In the genomic region with DNA sequence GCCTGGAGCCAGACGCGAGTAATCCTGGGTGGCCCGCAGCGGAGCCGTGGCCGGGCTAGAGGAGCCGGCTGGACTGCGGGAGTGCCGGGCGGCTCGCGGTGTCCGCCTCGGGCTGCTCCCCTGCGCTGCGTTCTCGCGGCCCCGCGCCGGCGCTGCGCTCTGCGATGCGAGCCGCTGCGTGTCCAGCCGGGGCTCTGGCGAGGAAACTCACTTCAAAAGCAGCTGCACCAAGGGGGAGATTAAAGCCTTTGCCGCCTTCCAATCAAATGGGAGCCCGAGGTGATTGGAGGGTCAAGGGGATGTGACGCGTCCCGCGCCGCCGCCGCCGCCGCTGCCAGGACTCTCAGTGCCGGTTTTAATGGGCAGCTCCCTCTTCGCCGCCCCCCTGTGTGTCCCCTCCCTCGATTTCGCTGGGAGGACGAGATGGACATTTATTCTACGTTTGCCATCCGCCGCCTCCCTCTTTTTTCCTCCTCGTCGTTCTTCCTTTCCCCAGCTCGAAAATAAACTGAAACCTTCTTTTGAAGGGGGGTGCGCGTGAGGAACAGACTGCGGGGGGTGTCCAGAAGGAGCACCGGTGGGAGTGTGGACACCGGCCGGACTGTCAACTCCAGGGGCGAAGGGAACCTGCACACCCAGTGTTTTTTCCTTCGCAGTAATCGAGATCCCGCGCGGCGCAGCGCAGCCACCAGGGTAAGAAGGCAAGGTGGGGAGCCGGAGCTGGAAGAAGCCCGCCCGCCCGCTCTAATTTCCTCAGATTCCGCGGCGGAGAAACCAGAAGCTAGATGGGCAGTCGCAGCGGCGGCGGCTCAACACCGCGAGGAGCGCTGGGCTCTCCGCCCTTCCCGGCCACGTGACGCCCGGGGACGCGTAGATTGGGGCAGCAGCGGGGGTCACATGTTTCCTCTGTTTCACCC, we compare ENCODE assay signal across 1 cellular context.
TF ChIP-seq lines count a peak whose summit lies in the region.

A gene with protein sequence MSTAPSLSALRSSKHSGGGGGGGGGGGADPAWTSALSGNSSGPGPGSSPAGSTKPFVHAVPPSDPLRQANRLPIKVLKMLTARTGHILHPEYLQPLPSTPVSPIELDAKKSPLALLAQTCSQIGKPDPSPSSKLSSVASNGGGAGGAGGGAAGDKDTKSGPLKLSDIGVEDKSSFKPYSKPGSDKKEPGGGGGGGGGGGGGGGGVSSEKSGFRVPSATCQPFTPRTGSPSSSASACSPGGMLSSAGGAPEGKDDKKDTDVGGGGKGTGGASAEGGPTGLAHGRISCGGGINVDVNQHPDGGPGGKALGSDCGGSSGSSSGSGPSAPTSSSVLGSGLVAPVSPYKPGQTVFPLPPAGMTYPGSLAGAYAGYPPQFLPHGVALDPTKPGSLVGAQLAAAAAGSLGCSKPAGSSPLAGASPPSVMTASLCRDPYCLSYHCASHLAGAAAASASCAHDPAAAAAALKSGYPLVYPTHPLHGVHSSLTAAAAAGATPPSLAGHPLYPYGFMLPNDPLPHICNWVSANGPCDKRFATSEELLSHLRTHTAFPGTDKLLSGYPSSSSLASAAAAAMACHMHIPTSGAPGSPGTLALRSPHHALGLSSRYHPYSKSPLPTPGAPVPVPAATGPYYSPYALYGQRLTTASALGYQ (minus strand): TSS at position 196 of the 917 bp plus-strand sequence. CDS start 345 bp downstream, outside the sequence.

TF ChIP-seq in HepG2, 621 proteins besides CTCF, POLR2A, EP300 and RAD21 (continued from another document and continues in another):
- TF ChIP-seq SETDB1 (CRISPR knock-in tag; IDR thresholded peaks at IDR 0.05; ENCODE audit: borderline replicate concordance) (no peak), ZNF446 (CRISPR knock-in tag; IDR thresholded peaks at IDR 0.05) (peak; percentile 74; the same call in 1 of the 2 replicates), ARNTL (CRISPR knock-in tag; IDR thresholded peaks at IDR 0.05) (peak; percentile 84), NFYB (CRISPR knock-in tag; IDR thresholded peaks at IDR 0.05) (peak; percentile 82), PCBP2 (optimal IDR thresholded peaks at IDR 0.05; ENCODE audit: low read depth, low read length, poor library complexity, severe bottlenecking) (no peak), JARID2 (CRISPR knock-in tag; IDR thresholded peaks at IDR 0.05; ENCODE audit: insufficient replicate concordance) (no peak), CHD2 (IDR thresholded peaks at IDR 0.05; ENCODE audit: low read depth, low read length) (peak; percentile 77), CAMTA2 (CRISPR knock-in tag; IDR thresholded peaks at IDR 0.05; ENCODE audit: borderline replicate concordance) (no peak), ZNF432 (CRISPR knock-in tag; IDR thresholded peaks at IDR 0.05; ENCODE audit: borderline replicate concordance) (no peak), ZNF431 (CRISPR knock-in tag; IDR thresholded peaks at IDR 0.05; ENCODE audit: borderline replicate concordance, low read depth) (no peak; the same call in 1 of the 2 replicates), CEBPG (CRISPR knock-in tag; IDR thresholded peaks at IDR 0.05) (peak; percentile 23; the same call in 1 of the 2 replicates), TARDBP (CRISPR knock-in tag; IDR thresholded peaks at IDR 0.05) (no peak; the same call in 1 of the 2 replicates), ZNF510 (CRISPR knock-in tag; IDR thresholded peaks at IDR 0.05; ENCODE audit: low read depth) (peak; percentile 11; the same call in 1 of the 2 replicates), ARHGAP35 (CRISPR knock-in tag; IDR thresholded peaks at IDR 0.05; ENCODE audit: borderline replicate concordance) (no peak; the same call in 1 of the 2 replicates), MTF1 (CRISPR knock-in tag; IDR thresholded peaks at IDR 0.05) (0 out of 2 replicates have a peak, but pooled peaks have one; percentile 46), POLR2AphosphoS5 (IDR thresholded peaks at IDR 0.05; ENCODE audit: low read depth, low read length) (peak; percentile 96), SAP130 (CRISPR knock-in tag; IDR thresholded peaks at IDR 0.05; ENCODE audit: low read depth) (peak; percentile 81; the same call in 1 of the 2 replicates), FOSL2 (CRISPR knock-in tag; IDR thresholded peaks at IDR 0.05) (peak; percentile 43), MED13 (CRISPR knock-in tag; IDR thresholded peaks at IDR 0.05) (peak; percentile 68; the same call in 1 of the 2 replicates)
- TF ChIP-seq, protein P1, sequence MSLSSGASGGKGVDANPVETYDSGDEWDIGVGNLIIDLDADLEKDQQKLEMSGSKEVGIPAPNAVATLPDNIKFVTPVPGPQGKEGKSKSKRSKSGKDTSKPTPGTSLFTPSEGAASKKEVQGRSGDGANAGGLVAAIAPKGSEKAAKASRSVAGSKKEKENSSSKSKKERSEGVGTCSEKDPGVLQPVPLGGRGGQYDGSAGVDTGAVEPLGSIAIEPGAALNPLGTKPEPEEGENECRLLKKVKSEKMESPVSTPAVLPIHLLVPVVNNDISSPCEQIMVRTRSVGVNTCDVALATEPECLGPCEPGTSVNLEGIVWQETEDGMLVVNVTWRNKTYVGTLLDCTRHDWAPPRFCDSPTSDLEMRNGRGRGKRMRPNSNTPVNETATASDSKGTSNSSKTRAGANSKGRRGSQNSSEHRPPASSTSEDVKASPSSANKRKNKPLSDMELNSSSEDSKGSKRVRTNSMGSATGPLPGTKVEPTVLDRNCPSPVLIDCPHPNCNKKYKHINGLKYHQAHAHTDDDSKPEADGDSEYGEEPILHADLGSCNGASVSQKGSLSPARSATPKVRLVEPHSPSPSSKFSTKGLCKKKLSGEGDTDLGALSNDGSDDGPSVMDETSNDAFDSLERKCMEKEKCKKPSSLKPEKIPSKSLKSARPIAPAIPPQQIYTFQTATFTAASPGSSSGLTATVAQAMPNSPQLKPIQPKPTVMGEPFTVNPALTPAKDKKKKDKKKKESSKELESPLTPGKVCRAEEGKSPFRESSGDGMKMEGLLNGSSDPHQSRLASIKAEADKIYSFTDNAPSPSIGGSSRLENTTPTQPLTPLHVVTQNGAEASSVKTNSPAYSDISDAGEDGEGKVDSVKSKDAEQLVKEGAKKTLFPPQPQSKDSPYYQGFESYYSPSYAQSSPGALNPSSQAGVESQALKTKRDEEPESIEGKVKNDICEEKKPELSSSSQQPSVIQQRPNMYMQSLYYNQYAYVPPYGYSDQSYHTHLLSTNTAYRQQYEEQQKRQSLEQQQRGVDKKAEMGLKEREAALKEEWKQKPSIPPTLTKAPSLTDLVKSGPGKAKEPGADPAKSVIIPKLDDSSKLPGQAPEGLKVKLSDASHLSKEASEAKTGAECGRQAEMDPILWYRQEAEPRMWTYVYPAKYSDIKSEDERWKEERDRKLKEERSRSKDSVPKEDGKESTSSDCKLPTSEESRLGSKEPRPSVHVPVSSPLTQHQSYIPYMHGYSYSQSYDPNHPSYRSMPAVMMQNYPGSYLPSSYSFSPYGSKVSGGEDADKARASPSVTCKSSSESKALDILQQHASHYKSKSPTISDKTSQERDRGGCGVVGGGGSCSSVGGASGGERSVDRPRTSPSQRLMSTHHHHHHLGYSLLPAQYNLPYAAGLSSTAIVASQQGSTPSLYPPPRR (CRISPR knock-in tag; IDR thresholded peaks at IDR 0.05; ENCODE audit: borderline replicate concordance), result 0 out of 2 replicates have a peak, but pooled peaks have one; percentile 16
- TF ChIP-seq, protein P2, sequence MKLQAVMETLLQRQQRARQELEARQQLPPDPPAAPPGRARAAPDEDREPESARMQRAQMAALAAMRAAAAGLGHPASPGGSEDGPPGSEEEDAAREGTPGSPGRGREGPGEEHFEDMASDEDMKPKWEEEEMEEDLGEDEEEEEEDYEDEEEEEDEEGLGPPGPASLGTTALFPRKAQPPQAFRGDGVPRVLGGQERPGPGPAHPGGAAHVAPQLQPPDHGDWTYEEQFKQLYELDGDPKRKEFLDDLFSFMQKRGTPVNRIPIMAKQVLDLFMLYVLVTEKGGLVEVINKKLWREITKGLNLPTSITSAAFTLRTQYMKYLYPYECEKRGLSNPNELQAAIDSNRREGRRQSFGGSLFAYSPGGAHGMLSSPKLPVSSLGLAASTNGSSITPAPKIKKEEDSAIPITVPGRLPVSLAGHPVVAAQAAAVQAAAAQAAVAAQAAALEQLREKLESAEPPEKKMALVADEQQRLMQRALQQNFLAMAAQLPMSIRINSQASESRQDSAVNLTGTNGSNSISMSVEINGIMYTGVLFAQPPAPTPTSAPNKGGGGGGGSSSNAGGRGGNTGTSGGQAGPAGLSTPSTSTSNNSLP (IDR thresholded peaks at IDR 0.05; ENCODE audit: low read depth, low read length), result peak; percentile 30; the same call in 1 of the 2 replicates
- TF ChIP-seq, protein P3, sequence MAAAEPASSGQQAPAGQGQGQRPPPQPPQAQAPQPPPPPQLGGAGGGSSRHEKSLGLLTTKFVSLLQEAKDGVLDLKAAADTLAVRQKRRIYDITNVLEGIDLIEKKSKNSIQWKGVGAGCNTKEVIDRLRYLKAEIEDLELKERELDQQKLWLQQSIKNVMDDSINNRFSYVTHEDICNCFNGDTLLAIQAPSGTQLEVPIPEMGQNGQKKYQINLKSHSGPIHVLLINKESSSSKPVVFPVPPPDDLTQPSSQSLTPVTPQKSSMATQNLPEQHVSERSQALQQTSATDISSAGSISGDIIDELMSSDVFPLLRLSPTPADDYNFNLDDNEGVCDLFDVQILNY (CRISPR knock-in tag; conservative IDR thresholded peaks at IDR 0.05), result peak; percentile 74; the same call in 1 of the 2 replicates
- TF ChIP-seq, protein P4, sequence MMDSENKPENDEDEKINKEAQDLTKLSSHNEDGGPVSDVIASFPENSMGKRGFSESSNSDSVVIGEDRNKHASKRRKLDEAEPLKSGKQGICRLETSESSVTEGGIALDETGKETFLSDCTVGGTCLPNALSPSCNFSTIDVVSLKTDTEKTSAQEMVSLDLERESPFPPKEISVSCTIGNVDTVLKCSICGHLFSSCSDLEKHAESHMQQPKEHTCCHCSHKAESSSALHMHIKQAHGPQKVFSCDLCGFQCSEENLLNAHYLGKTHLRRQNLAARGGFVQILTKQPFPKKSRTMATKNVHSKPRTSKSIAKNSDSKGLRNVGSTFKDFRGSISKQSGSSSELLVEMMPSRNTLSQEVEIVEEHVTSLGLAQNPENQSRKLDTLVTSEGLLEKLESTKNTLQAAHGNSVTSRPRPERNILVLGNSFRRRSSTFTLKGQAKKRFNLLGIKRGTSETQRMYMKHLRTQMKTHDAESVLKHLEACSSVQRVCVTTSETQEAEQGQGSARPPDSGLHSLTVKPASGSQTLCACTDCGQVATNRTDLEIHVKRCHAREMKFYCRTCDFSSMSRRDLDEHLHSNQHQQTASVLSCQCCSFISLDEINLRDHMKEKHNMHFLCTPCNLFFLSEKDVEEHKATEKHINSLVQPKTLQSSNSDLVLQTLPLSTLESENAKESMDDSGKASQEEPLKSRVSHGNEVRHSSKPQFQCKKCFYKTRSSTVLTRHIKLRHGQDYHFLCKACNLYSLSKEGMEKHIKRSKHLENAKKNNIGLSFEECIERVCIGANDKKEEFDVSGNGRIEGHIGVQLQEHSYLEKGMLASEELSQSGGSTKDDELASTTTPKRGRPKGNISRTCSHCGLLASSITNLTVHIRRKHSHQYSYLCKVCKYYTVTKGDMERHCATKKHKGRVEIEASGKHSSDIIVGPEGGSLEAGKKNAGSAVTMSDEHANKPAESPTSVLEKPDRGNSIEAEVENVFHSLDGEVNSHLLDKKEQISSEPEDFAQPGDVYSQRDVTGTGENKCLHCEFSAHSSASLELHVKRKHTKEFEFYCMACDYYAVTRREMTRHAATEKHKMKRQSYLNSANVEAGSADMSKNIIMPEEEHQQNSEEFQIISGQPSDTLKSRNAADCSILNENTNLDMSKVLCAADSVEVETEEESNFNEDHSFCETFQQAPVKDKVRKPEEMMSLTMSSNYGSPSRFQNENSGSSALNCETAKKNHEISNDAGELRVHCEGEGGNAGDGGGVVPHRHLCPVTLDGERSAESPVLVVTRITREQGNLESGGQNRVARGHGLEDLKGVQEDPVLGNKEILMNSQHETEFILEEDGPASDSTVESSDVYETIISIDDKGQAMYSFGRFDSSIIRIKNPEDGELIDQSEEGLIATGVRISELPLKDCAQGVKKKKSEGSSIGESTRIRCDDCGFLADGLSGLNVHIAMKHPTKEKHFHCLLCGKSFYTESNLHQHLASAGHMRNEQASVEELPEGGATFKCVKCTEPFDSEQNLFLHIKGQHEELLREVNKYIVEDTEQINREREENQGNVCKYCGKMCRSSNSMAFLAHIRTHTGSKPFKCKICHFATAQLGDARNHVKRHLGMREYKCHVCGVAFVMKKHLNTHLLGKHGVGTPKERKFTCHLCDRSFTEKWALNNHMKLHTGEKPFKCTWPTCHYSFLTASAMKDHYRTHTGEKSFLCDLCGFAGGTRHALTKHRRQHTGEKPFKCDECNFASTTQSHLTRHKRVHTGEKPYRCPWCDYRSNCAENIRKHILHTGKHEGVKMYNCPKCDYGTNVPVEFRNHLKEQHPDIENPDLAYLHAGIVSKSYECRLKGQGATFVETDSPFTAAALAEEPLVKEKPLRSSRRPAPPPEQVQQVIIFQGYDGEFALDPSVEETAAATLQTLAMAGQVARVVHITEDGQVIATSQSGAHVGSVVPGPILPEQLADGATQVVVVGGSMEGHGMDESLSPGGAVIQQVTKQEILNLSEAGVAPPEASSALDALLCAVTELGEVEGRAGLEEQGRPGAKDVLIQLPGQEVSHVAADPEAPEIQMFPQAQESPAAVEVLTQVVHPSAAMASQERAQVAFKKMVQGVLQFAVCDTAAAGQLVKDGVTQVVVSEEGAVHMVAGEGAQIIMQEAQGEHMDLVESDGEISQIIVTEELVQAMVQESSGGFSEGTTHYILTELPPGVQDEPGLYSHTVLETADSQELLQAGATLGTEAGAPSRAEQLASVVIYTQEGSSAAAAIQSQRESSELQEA (CRISPR knock-in tag; IDR thresholded peaks at IDR 0.05; ENCODE audit: not compliant biosample characterization), result no peak
- TF ChIP-seq, protein P5, sequence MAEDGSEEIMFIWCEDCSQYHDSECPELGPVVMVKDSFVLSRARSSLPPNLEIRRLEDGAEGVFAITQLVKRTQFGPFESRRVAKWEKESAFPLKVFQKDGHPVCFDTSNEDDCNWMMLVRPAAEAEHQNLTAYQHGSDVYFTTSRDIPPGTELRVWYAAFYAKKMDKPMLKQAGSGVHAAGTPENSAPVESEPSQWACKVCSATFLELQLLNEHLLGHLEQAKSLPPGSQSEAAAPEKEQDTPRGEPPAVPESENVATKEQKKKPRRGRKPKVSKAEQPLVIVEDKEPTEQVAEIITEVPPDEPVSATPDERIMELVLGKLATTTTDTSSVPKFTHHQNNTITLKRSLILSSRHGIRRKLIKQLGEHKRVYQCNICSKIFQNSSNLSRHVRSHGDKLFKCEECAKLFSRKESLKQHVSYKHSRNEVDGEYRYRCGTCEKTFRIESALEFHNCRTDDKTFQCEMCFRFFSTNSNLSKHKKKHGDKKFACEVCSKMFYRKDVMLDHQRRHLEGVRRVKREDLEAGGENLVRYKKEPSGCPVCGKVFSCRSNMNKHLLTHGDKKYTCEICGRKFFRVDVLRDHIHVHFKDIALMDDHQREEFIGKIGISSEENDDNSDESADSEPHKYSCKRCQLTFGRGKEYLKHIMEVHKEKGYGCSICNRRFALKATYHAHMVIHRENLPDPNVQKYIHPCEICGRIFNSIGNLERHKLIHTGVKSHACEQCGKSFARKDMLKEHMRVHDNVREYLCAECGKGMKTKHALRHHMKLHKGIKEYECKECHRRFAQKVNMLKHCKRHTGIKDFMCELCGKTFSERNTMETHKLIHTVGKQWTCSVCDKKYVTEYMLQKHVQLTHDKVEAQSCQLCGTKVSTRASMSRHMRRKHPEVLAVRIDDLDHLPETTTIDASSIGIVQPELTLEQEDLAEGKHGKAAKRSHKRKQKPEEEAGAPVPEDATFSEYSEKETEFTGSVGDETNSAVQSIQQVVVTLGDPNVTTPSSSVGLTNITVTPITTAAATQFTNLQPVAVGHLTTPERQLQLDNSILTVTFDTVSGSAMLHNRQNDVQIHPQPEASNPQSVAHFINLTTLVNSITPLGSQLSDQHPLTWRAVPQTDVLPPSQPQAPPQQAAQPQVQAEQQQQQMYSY (CRISPR knock-in tag; IDR thresholded peaks at IDR 0.05), result peak; percentile 77
